Comparison of ENCODE assay signal across 1 cellular context in the genomic region with DNA sequence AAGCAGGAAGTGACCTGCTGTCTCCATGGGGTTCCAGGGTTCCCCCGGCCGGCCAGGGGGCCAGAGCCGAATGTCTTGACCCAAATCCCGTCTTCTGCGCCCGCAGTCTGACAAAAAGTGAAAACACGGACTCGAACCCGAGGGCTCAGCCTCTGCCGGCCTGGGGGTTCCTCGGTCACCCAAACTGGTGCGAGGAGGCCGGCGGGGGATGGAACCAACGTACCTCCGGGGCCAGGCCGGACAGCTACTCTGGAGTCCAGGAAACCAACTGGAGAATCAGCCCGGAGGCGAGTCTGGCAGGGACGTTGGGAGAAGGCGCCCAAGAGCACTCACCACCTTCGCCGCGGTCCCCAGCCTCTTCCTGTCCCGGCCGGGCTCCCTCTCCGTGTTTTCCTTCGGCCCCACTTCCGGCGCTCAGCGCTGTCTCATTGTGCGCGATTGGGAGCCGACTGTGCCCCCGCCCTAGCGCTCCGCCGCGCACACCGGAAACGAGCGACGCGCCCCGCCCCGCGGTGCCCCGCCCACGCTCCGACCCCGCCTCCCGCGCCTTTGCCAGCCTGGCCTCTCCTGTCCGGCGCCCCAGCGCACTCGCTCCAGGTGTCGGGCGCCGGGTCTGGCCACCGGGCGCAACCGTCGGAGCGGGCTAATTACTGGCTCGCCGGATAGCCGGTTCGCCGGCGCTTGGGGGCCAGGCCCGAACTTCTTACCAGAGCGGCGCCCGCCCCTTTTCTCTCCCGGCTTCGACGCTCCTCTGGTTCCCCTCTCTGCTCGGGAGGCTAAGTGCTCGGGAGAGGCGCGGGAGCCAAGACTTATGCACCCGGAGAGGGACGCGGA.
TF ChIP-seq lines count a peak whose summit lies in the region.

A gene with protein sequence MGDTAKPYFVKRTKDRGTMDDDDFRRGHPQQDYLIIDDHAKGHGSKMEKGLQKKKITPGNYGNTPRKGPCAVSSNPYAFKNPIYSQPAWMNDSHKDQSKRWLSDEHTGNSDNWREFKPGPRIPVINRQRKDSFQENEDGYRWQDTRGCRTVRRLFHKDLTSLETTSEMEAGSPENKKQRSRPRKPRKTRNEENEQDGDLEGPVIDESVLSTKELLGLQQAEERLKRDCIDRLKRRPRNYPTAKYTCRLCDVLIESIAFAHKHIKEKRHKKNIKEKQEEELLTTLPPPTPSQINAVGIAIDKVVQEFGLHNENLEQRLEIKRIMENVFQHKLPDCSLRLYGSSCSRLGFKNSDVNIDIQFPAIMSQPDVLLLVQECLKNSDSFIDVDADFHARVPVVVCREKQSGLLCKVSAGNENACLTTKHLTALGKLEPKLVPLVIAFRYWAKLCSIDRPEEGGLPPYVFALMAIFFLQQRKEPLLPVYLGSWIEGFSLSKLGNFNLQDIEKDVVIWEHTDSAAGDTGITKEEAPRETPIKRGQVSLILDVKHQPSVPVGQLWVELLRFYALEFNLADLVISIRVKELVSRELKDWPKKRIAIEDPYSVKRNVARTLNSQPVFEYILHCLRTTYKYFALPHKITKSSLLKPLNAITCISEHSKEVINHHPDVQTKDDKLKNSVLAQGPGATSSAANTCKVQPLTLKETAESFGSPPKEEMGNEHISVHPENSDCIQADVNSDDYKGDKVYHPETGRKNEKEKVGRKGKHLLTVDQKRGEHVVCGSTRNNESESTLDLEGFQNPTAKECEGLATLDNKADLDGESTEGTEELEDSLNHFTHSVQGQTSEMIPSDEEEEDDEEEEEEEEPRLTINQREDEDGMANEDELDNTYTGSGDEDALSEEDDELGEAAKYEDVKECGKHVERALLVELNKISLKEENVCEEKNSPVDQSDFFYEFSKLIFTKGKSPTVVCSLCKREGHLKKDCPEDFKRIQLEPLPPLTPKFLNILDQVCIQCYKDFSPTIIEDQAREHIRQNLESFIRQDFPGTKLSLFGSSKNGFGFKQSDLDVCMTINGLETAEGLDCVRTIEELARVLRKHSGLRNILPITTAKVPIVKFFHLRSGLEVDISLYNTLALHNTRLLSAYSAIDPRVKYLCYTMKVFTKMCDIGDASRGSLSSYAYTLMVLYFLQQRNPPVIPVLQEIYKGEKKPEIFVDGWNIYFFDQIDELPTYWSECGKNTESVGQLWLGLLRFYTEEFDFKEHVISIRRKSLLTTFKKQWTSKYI (N-terminal part only) (minus strand): TSS at position 363 of the 834 bp plus-strand sequence. CDS start 1,211 bp downstream, outside the sequence.

TF ChIP-seq in K562, 482 proteins besides CTCF, POLR2A, EP300 and RAD21 (continued from another document and continues in another):
- TF ChIP-seq MYC (IDR thresholded peaks at IDR 0.05; ENCODE audit: low read depth, low read length), result peak; percentile 47
- TF ChIP-seq MYC (CRISPR knock-in tag; IDR thresholded peaks at IDR 0.05; ENCODE audit: borderline replicate concordance, low read depth), result 0 out of 2 replicates have a peak, but pooled peaks have one; percentile 20
- no peak for TF ChIP-seq HNRNPH1 (optimal IDR thresholded peaks at IDR 0.05; ENCODE audit: low read depth, low read length)
- TF ChIP-seq ZNF717 (CRISPR knock-in tag; IDR thresholded peaks at IDR 0.05), result no peak
- peak; percentile 59; the same call in 1 of the 2 replicates for TF ChIP-seq JUND (IDR thresholded peaks at IDR 0.05; ENCODE audit: borderline replicate concordance, low read depth, low read length)
- TF ChIP-seq JUND (tag; IDR thresholded peaks at IDR 0.05; ENCODE audit: borderline replicate concordance, low read depth, low read length), result no peak; the same call in 2 of the 3 replicates
- peak in 2 of 3 experiments; percentile 15 to 64 for TF ChIP-seq YY1 (IDR thresholded peaks at IDR 0.05; ENCODE audit: borderline replicate concordance in 1 of 3, control insufficient read depth in 1 of 3, extremely low read depth in 1 of 3, insufficient read depth in 3 of 3, insufficient read length in 1 of 3, insufficient replicate concordance in 2 of 3, low read depth in 1 of 3, low read length in 2 of 3)
- TF ChIP-seq PHF8 (IDR thresholded peaks at IDR 0.05; ENCODE audit: borderline replicate concordance, low read length), result peak; percentile 85; the same call in 1 of the 2 replicates
- TF ChIP-seq, protein P1, sequence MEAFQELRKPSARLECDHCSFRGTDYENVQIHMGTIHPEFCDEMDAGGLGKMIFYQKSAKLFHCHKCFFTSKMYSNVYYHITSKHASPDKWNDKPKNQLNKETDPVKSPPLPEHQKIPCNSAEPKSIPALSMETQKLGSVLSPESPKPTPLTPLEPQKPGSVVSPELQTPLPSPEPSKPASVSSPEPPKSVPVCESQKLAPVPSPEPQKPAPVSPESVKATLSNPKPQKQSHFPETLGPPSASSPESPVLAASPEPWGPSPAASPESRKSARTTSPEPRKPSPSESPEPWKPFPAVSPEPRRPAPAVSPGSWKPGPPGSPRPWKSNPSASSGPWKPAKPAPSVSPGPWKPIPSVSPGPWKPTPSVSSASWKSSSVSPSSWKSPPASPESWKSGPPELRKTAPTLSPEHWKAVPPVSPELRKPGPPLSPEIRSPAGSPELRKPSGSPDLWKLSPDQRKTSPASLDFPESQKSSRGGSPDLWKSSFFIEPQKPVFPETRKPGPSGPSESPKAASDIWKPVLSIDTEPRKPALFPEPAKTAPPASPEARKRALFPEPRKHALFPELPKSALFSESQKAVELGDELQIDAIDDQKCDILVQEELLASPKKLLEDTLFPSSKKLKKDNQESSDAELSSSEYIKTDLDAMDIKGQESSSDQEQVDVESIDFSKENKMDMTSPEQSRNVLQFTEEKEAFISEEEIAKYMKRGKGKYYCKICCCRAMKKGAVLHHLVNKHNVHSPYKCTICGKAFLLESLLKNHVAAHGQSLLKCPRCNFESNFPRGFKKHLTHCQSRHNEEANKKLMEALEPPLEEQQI (IDR thresholded peaks at IDR 0.05), result 0 out of 2 replicates have a peak, but pooled peaks have one; percentile 31
- no peak for TF ChIP-seq DMBX1 (CRISPR knock-in tag; IDR thresholded peaks at IDR 0.05; ENCODE audit: borderline replicate concordance)
- TF ChIP-seq MAZ (CRISPR knock-in tag; conservative IDR thresholded peaks at IDR 0.05 in 1 of 2, IDR thresholded peaks at IDR 0.05 in 1 of 2), result peak; percentile 85 to 93
- TF ChIP-seq EHMT2 (IDR thresholded peaks at IDR 0.05), result no peak
- peak; percentile 22; the same call in 1 of the 2 replicates for TF ChIP-seq ZKSCAN1 (IDR thresholded peaks at IDR 0.05; ENCODE audit: low read depth, low read length)
- TF ChIP-seq, protein P2, sequence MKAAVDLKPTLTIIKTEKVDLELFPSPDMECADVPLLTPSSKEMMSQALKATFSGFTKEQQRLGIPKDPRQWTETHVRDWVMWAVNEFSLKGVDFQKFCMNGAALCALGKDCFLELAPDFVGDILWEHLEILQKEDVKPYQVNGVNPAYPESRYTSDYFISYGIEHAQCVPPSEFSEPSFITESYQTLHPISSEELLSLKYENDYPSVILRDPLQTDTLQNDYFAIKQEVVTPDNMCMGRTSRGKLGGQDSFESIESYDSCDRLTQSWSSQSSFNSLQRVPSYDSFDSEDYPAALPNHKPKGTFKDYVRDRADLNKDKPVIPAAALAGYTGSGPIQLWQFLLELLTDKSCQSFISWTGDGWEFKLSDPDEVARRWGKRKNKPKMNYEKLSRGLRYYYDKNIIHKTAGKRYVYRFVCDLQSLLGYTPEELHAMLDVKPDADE (conservative IDR thresholded peaks at IDR 0.05; ENCODE audit: control insufficient read depth, low read depth, low read length), result peak; percentile 85
- TF ChIP-seq YBX1 (IDR thresholded peaks at IDR 0.05), result no peak
- TF ChIP-seq ZNF175 (CRISPR knock-in tag; IDR thresholded peaks at IDR 0.05; ENCODE audit: low read depth), result no peak
- peak; percentile 64 for TF ChIP-seq KDM5B (IDR thresholded peaks at IDR 0.05; ENCODE audit: insufficient replicate concordance, low read depth, low read length)
- peak; percentile 95 for TF ChIP-seq NEUROD1 (IDR thresholded peaks at IDR 0.05; ENCODE audit: borderline replicate concordance, low read depth, low read length, partially characterized antibody)
- peak in 1 of 2 experiments; percentile 64; a peak in 2 of 4 replicates for TF ChIP-seq TRIM24 (IDR thresholded peaks at IDR 0.05)
- peak; percentile 41; the same call in 1 of the 2 replicates for TF ChIP-seq ATF7 (IDR thresholded peaks at IDR 0.05)
- TF ChIP-seq NR4A1 (CRISPR knock-in tag; IDR thresholded peaks at IDR 0.05), result no peak
- no peak for TF ChIP-seq NR4A1 (tag; IDR thresholded peaks at IDR 0.05)
- TF ChIP-seq TEAD1 (CRISPR knock-in tag; IDR thresholded peaks at IDR 0.05), result 0 out of 4 replicates have a peak, but pooled peaks of 1 of the 2 experiments have one; percentile 42
- TF ChIP-seq HNRNPL (IDR thresholded peaks at IDR 0.05; ENCODE audit: low read depth, low read length), result no peak
- TF ChIP-seq, protein P3, sequence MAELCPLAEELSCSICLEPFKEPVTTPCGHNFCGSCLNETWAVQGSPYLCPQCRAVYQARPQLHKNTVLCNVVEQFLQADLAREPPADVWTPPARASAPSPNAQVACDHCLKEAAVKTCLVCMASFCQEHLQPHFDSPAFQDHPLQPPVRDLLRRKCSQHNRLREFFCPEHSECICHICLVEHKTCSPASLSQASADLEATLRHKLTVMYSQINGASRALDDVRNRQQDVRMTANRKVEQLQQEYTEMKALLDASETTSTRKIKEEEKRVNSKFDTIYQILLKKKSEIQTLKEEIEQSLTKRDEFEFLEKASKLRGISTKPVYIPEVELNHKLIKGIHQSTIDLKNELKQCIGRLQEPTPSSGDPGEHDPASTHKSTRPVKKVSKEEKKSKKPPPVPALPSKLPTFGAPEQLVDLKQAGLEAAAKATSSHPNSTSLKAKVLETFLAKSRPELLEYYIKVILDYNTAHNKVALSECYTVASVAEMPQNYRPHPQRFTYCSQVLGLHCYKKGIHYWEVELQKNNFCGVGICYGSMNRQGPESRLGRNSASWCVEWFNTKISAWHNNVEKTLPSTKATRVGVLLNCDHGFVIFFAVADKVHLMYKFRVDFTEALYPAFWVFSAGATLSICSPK (IDR thresholded peaks at IDR 0.05; ENCODE audit: borderline replicate concordance), result 0 out of 2 replicates have a peak, but pooled peaks have one; percentile 64
- peak; percentile 67 for TF ChIP-seq HCFC1 (IDR thresholded peaks at IDR 0.05; ENCODE audit: low read depth, low read length)
- 0 out of 2 replicates have a peak, but pooled peaks have one; percentile 49 for TF ChIP-seq MTA3 (IDR thresholded peaks at IDR 0.05; ENCODE audit: borderline replicate concordance)
- TF ChIP-seq PHF20 (IDR thresholded peaks at IDR 0.05; ENCODE audit: partially characterized antibody), result peak; percentile 69
- TF ChIP-seq JUN (IDR thresholded peaks at IDR 0.05; ENCODE audit: borderline replicate concordance, low read depth, low read length), result 0 out of 2 replicates have a peak, but pooled peaks have one; percentile 11
- TF ChIP-seq JUN (CRISPR knock-in tag; IDR thresholded peaks at IDR 0.05; ENCODE audit: borderline replicate concordance), result no peak
- TF ChIP-seq, protein P4, sequence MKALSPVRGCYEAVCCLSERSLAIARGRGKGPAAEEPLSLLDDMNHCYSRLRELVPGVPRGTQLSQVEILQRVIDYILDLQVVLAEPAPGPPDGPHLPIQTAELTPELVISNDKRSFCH (CRISPR knock-in tag; IDR thresholded peaks at IDR 0.05), result no peak
- TF ChIP-seq, protein P4 (tag; IDR thresholded peaks at IDR 0.05), result 0 out of 2 replicates have a peak, but pooled peaks have one; percentile 24
- peak; percentile 63; the same call in 1 of the 2 replicates for TF ChIP-seq ATF1 (CRISPR knock-in tag; IDR thresholded peaks at IDR 0.05)
- peak; percentile 86 for TF ChIP-seq ATF1 (tag; IDR thresholded peaks at IDR 0.05)
- no peak for TF ChIP-seq FOXJ3 (CRISPR knock-in tag; IDR thresholded peaks at IDR 0.05)
- no peak for TF ChIP-seq SRSF7 (optimal IDR thresholded peaks at IDR 0.05; ENCODE audit: low read depth, low read length)
- peak; percentile 38 for TF ChIP-seq HDAC3 (IDR thresholded peaks at IDR 0.05; ENCODE audit: borderline replicate concordance, partially characterized antibody)
- TF ChIP-seq RCOR1 (IDR thresholded peaks at IDR 0.05; ENCODE audit: borderline replicate concordance in 1 of 2, low read depth in 2 of 2, low read length in 2 of 2), result 0 out of 4 replicates have a peak, but pooled peaks of 1 of the 2 experiments have one; percentile 10
- TF ChIP-seq POLR2G (IDR thresholded peaks at IDR 0.05; ENCODE audit: low read depth, low read length), result peak; percentile 85
- peak; percentile 90 for TF ChIP-seq TOE1 (IDR thresholded peaks at IDR 0.05; ENCODE audit: borderline replicate concordance)
- no peak for TF ChIP-seq TOE1 (CRISPR knock-in tag; IDR thresholded peaks at IDR 0.05; ENCODE audit: borderline replicate concordance, low read depth)
- no peak for TF ChIP-seq GABPB2 (CRISPR knock-in tag; conservative IDR thresholded peaks at IDR 0.05)
- TF ChIP-seq ZNF23 (CRISPR knock-in tag; IDR thresholded peaks at IDR 0.05), result no peak
- TF ChIP-seq STAT5B (CRISPR knock-in tag; IDR thresholded peaks at IDR 0.05), result no peak
- TF ChIP-seq, protein P5, sequence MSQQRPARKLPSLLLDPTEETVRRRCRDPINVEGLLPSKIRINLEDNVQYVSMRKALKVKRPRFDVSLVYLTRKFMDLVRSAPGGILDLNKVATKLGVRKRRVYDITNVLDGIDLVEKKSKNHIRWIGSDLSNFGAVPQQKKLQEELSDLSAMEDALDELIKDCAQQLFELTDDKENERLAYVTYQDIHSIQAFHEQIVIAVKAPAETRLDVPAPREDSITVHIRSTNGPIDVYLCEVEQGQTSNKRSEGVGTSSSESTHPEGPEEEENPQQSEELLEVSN (IDR thresholded peaks at IDR 0.05; ENCODE audit: borderline replicate concordance in 1 of 2, extremely low read depth in 1 of 2, insufficient read depth in 1 of 2, insufficient read length in 1 of 2, low read depth in 1 of 2, low read length in 1 of 2, poor library complexity in 1 of 2, severe bottlenecking in 1 of 2), result peak in 1 of 2 experiments; percentile 47
- peak; percentile 42 for TF ChIP-seq TAF9B (IDR thresholded peaks at IDR 0.05; ENCODE audit: partially characterized antibody)
- TF ChIP-seq ELF2 (CRISPR knock-in tag; IDR thresholded peaks at IDR 0.05), result peak; percentile 87
- TF ChIP-seq, protein P6, sequence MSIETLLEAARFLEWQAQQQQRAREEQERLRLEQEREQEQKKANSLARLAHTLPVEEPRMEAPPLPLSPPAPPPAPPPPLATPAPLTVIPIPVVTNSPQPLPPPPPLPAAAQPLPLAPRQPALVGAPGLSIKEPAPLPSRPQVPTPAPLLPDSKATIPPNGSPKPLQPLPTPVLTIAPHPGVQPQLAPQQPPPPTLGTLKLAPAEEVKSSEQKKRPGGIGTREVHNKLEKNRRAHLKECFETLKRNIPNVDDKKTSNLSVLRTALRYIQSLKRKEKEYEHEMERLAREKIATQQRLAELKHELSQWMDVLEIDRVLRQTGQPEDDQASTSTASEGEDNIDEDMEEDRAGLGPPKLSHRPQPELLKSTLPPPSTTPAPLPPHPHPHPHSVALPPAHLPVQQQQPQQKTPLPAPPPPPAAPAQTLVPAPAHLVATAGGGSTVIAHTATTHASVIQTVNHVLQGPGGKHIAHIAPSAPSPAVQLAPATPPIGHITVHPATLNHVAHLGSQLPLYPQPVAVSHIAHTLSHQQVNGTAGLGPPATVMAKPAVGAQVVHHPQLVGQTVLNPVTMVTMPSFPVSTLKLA (conservative IDR thresholded peaks at IDR 0.05), result peak; percentile 51 to 65; a peak in 2 of 4 replicates
- TF ChIP-seq XRCC5 (IDR thresholded peaks at IDR 0.05; ENCODE audit: low read depth, low read length), result peak; percentile 45; the same call in 1 of the 2 replicates
- no peak for TF ChIP-seq TCF7L2 (IDR thresholded peaks at IDR 0.05; ENCODE audit: low read depth, low read length)
